ENCODE assay signal across 8 cellular contexts in genomic region chr14:90348270-90348669, GRCh38.
"Had no signal": no experiment of that assay in that cellular context is flagged by ENCODE, and none has a peak within 500 bp of the region (broad histone marks: within the 10 kb centered on the region; RNA-seq: fewer than 3 reads in every experiment).

No MANE protein-coding gene starts in this region.

- H3K4me3 Mint-ChIP-seq: GM23338, H9, HFFc6 had no signal

- DNase-seq: GM23248, GOT3, H7, H9, HCEC 1CT, HFFc6 had no signal

- ATAC-seq: GM23338, HCT116 had no signal

- H3K9me3 Mint-ChIP-seq: GM23338, H9, HFFc6 had no signal

- H3K27ac Mint-ChIP-seq: GM23338, HFFc6 had no signal
